8 cellular contexts compared by ENCODE assay signal in genomic region chr2:181891258-181891965, GRCh38.
A peak's percentile ranks its signal among the peaks of the same experiment; 100 is the strongest.
DNase-seq lines count a peak whose midpoint lies in the region; ATAC-seq and TF ChIP-seq lines count a peak whose summit lies in the region.

TSS of gene ITPRID2 (plus strand) at chr2:181891730. CDS start at chr2:181892067, 337 bp downstream.

- ATAC-seq in GM18519 (IDR thresholded peaks at IDR 0.05; ENCODE audit: low FRiP score, unreplicated experiment) (peak; percentile 86), HG03064 (IDR thresholded peaks at IDR 0.05; ENCODE audit: low read depth, unreplicated experiment) (peak; percentile 85)

- H3K27me3 ChIP-seq in layer of hippocampus (ENCODE audit: control insufficient read depth, insufficient read depth, low read length), result no peaks in the 10 kb centered on the region

- H3K4me3 ChIP-seq in AG04449 (ENCODE audit: low read depth, low read length), result peak within 1 kb of the TSS; percentile 92
- peak within 1 kb of the TSS; percentile 91 for H3K4me3 ChIP-seq in choroid plexus epithelial cell (ENCODE audit: low read depth, low read length)

- peak within 1 kb of the TSS; percentile 97 for H3K27ac ChIP-seq in layer of hippocampus (ENCODE audit: low read depth, low read length)

- TF ChIP-seq CTCF in AG04449 (IDR thresholded peaks at IDR 0.05; ENCODE audit: insufficient read depth, low read length, missing control alignments), result no peak
- TF ChIP-seq CTCF in choroid plexus epithelial cell (conservative IDR thresholded peaks at IDR 0.05; ENCODE audit: low read depth, low read length), result no peak

- CTCF ChIA-PET in AG04449 (lab: Yijun Ruan, JAX), result interaction anchor here (0.8 to 6.9 kb wide), 11 partner anchors 12 to 186 kb away, joined by 3 to 59 read pairs (median 4); no protein-coding TSS in a partner anchor

- POLR2A ChIA-PET in AG04449 (lab: Yijun Ruan, JAX), result interaction anchor here (1.4 kb wide), 1 partner anchor 102 kb away, joined by 4 read pairs; no protein-coding TSS in a partner anchor

- DNase-seq in AG04449 (ENCODE audit: low read depth, low spot score), result no peak
- peak; percentile 93 for DNase-seq in NCI-H2227 (lab: John Stamatoyannopoulos, UW; ENCODE audit: unreplicated experiment)
- peak; percentile 41 for DNase-seq in activated CD4-positive, alpha-beta T cell treated with anti-CD3 and anti-CD28 coated beads for 1 hour
- DNase-seq in choroid plexus epithelial cell (ENCODE audit: low read depth), result peak; percentile 94
- peak; percentile 20 to 62 (median 39) for DNase-seq in stimulated activated CD4-positive, alpha-beta T cell treated with anti-CD3 and anti-CD28 coated beads, Interleukin-1b, Interleukin-23, amount 100 ng/mL, for 24 hours (ENCODE audit: low read depth in 4 of 4, low spot score in 1 of 4)
